Comparison of ENCODE assay signal across 1 cellular context in the genomic region with DNA sequence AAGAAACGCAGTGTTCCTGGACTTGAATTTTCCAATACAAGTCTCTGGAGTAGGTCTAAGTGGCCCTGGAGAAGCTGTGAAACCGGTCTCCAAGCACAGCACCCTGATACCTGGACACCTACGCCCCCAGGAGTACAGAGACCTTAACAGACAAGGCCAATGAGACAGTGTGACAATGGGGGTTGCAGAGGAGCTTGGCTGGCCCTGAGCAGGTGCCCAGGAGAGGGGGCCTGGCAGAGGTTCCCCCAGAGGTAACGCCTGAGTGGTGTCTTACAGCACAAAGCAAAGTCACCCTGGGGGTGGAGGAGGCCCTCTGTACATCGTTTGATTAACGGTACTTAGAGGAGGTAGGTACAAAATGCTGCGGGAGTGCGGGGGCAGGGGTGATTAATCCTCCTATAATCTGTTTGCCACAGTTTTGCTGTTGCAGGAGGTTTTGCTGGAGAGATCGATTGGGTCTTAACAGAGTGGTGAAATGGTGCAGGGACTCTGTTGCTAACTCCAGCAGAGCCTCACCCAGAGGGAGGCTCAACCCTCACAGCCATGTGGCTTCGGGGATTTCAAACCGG.
TF ChIP-seq lines count a peak whose summit lies in the region.

No MANE protein-coding gene starts in this region.

TF ChIP-seq in IMR-90, 13 proteins besides CTCF, POLR2A, EP300 and RAD21:
- TF ChIP-seq SMC3 (IDR thresholded peaks at IDR 0.05; ENCODE audit: low read depth, low read length) (no peak), RCOR1 (IDR thresholded peaks at IDR 0.05; ENCODE audit: insufficient replicate concordance, low read length) (no peak), CEBPB (IDR thresholded peaks at IDR 0.05; ENCODE audit: low read depth, low read length) (no peak), RFX5 (IDR thresholded peaks at IDR 0.05; ENCODE audit: low read depth, low read length) (no peak), MXI1 (IDR thresholded peaks at IDR 0.05; ENCODE audit: borderline replicate concordance, low read depth, low read length) (no peak), NFE2L2 (IDR thresholded peaks at IDR 0.05; ENCODE audit: low read depth, low read length) (no peak), MAZ (IDR thresholded peaks at IDR 0.05; ENCODE audit: borderline replicate concordance, low read depth, low read length) (no peak), CHD1 (IDR thresholded peaks at IDR 0.05; ENCODE audit: low read depth, low read length) (no peak), MAFK (IDR thresholded peaks at IDR 0.05; ENCODE audit: low read depth, low read length) (no peak), FOS (IDR thresholded peaks at IDR 0.05; ENCODE audit: low read depth, low read length) (no peak), BHLHE40 (IDR thresholded peaks at IDR 0.05; ENCODE audit: low read depth, low read length) (no peak)
- TF ChIP-seq, protein P1, sequence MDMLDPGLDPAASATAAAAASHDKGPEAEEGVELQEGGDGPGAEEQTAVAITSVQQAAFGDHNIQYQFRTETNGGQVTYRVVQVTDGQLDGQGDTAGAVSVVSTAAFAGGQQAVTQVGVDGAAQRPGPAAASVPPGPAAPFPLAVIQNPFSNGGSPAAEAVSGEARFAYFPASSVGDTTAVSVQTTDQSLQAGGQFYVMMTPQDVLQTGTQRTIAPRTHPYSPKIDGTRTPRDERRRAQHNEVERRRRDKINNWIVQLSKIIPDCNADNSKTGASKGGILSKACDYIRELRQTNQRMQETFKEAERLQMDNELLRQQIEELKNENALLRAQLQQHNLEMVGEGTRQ (IDR thresholded peaks at IDR 0.05; ENCODE audit: low read depth, low read length) = no peak
- TF ChIP-seq, protein P2, sequence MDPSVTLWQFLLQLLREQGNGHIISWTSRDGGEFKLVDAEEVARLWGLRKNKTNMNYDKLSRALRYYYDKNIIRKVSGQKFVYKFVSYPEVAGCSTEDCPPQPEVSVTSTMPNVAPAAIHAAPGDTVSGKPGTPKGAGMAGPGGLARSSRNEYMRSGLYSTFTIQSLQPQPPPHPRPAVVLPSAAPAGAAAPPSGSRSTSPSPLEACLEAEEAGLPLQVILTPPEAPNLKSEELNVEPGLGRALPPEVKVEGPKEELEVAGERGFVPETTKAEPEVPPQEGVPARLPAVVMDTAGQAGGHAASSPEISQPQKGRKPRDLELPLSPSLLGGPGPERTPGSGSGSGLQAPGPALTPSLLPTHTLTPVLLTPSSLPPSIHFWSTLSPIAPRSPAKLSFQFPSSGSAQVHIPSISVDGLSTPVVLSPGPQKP (IDR thresholded peaks at IDR 0.05; ENCODE audit: borderline replicate concordance, low read depth, low read length) = no peak
